ENCODE assay signal across 1 cellular context in the genomic region with DNA sequence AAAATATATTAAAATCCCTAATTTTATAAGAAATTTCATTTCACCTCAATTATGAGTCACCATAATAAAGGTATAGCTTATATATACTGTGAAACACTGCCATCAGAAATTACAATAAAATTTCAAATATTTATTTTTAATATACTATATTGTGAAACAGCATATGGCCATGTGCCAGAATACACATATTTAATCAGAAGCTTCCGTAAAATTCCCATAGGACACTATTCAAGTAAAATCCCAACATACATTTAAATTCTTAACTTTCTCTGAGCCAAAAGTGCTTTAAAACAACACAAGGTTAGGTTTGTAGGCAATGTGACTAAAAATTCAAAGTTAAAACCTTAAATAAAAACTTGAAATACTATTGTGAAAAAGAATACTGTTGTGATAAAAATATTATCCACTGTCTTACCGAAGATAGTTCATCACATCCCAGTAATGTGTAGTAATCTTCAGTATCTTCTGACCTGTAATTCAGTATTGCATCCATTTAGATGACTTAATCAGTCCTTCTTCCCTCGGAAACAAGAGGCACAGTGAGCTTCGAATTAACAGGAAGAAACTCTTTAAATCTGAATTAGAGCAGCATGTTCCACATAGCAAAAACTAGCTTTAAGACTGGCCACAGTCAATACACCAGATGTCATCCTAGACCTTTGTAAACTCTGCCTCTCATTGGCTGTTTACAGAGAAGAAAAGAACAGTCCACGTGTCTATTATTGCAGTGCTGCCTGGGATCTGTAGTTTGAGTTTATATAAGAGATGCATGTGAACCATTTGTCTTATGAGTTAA.
TF ChIP-seq lines count a peak whose summit lies in the region.

A gene (minus strand): TSS at position 670 of the 796 bp plus-strand sequence. CDS start 177 bp downstream, at position 493.

TF ChIP-seq in WTC11, 78 proteins besides CTCF, POLR2A, EP300 and RAD21 (continued from another document):
- TF ChIP-seq, protein P1, sequence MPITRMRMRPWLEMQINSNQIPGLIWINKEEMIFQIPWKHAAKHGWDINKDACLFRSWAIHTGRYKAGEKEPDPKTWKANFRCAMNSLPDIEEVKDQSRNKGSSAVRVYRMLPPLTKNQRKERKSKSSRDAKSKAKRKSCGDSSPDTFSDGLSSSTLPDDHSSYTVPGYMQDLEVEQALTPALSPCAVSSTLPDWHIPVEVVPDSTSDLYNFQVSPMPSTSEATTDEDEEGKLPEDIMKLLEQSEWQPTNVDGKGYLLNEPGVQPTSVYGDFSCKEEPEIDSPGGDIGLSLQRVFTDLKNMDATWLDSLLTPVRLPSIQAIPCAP (CRISPR knock-in tag; IDR thresholded peaks at IDR 0.05): no peak
- TF ChIP-seq OVOL2 (CRISPR knock-in tag; IDR thresholded peaks at IDR 0.05; ENCODE audit: borderline replicate concordance) (no peak), FOXK1 (CRISPR knock-in tag; IDR thresholded peaks at IDR 0.05) (0 out of 2 replicates have a peak, but pooled peaks have one; percentile 28), SMAD4 (CRISPR knock-in tag; IDR thresholded peaks at IDR 0.05) (no peak), SOX15 (CRISPR knock-in tag; IDR thresholded peaks at IDR 0.05) (no peak), SMAD3 (CRISPR knock-in tag; IDR thresholded peaks at IDR 0.05; ENCODE audit: borderline replicate concordance) (no peak), NFATC4 (CRISPR knock-in tag; IDR thresholded peaks at IDR 0.05) (no peak), NR1H2 (CRISPR knock-in tag; IDR thresholded peaks at IDR 0.05) (no peak), NFE2L1 (CRISPR knock-in tag; IDR thresholded peaks at IDR 0.05) (no peak), GABPB1 (CRISPR knock-in tag; IDR thresholded peaks at IDR 0.05) (peak; percentile 37; the same call in 1 of the 2 replicates), ZNF671 (CRISPR knock-in tag; IDR thresholded peaks at IDR 0.05) (no peak), RORB (CRISPR knock-in tag; IDR thresholded peaks at IDR 0.05) (no peak)
- TF ChIP-seq, protein P2, sequence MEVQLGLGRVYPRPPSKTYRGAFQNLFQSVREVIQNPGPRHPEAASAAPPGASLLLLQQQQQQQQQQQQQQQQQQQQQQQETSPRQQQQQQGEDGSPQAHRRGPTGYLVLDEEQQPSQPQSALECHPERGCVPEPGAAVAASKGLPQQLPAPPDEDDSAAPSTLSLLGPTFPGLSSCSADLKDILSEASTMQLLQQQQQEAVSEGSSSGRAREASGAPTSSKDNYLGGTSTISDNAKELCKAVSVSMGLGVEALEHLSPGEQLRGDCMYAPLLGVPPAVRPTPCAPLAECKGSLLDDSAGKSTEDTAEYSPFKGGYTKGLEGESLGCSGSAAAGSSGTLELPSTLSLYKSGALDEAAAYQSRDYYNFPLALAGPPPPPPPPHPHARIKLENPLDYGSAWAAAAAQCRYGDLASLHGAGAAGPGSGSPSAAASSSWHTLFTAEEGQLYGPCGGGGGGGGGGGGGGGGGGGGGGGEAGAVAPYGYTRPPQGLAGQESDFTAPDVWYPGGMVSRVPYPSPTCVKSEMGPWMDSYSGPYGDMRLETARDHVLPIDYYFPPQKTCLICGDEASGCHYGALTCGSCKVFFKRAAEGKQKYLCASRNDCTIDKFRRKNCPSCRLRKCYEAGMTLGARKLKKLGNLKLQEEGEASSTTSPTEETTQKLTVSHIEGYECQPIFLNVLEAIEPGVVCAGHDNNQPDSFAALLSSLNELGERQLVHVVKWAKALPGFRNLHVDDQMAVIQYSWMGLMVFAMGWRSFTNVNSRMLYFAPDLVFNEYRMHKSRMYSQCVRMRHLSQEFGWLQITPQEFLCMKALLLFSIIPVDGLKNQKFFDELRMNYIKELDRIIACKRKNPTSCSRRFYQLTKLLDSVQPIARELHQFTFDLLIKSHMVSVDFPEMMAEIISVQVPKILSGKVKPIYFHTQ (CRISPR knock-in tag; IDR thresholded peaks at IDR 0.05): no peak
- TF ChIP-seq, protein P3, sequence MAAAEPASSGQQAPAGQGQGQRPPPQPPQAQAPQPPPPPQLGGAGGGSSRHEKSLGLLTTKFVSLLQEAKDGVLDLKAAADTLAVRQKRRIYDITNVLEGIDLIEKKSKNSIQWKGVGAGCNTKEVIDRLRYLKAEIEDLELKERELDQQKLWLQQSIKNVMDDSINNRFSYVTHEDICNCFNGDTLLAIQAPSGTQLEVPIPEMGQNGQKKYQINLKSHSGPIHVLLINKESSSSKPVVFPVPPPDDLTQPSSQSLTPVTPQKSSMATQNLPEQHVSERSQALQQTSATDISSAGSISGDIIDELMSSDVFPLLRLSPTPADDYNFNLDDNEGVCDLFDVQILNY (CRISPR knock-in tag; IDR thresholded peaks at IDR 0.05): no peak
- TF ChIP-seq, protein P4, sequence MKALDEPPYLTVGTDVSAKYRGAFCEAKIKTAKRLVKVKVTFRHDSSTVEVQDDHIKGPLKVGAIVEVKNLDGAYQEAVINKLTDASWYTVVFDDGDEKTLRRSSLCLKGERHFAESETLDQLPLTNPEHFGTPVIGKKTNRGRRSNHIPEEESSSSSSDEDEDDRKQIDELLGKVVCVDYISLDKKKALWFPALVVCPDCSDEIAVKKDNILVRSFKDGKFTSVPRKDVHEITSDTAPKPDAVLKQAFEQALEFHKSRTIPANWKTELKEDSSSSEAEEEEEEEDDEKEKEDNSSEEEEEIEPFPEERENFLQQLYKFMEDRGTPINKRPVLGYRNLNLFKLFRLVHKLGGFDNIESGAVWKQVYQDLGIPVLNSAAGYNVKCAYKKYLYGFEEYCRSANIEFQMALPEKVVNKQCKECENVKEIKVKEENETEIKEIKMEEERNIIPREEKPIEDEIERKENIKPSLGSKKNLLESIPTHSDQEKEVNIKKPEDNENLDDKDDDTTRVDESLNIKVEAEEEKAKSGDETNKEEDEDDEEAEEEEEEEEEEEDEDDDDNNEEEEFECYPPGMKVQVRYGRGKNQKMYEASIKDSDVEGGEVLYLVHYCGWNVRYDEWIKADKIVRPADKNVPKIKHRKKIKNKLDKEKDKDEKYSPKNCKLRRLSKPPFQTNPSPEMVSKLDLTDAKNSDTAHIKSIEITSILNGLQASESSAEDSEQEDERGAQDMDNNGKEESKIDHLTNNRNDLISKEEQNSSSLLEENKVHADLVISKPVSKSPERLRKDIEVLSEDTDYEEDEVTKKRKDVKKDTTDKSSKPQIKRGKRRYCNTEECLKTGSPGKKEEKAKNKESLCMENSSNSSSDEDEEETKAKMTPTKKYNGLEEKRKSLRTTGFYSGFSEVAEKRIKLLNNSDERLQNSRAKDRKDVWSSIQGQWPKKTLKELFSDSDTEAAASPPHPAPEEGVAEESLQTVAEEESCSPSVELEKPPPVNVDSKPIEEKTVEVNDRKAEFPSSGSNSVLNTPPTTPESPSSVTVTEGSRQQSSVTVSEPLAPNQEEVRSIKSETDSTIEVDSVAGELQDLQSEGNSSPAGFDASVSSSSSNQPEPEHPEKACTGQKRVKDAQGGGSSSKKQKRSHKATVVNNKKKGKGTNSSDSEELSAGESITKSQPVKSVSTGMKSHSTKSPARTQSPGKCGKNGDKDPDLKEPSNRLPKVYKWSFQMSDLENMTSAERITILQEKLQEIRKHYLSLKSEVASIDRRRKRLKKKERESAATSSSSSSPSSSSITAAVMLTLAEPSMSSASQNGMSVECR (CRISPR knock-in tag; IDR thresholded peaks at IDR 0.05; ENCODE audit: borderline replicate concordance): no peak
- TF ChIP-seq, protein P5, sequence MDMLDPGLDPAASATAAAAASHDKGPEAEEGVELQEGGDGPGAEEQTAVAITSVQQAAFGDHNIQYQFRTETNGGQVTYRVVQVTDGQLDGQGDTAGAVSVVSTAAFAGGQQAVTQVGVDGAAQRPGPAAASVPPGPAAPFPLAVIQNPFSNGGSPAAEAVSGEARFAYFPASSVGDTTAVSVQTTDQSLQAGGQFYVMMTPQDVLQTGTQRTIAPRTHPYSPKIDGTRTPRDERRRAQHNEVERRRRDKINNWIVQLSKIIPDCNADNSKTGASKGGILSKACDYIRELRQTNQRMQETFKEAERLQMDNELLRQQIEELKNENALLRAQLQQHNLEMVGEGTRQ (CRISPR knock-in tag; IDR thresholded peaks at IDR 0.05): peak; percentile 83
- TF ChIP-seq, protein P6, sequence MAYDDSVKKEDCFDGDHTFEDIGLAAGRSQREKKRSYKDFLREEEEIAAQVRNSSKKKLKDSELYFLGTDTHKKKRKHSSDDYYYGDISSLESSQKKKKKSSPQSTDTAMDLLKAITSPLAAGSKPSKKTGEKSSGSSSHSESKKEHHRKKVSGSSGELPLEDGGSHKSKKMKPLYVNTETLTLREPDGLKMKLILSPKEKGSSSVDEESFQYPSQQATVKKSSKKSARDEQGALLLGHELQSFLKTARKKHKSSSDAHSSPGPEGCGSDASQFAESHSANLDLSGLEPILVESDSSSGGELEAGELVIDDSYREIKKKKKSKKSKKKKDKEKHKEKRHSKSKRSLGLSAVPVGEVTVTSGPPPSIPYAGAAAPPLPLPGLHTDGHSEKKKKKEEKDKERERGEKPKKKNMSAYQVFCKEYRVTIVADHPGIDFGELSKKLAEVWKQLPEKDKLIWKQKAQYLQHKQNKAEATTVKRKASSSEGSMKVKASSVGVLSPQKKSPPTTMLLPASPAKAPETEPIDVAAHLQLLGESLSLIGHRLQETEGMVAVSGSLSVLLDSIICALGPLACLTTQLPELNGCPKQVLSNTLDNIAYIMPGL (CRISPR knock-in tag; IDR thresholded peaks at IDR 0.05): no peak
TF ChIP-seq in WTC11: peak in this region for 5.
